In genomic region chr16:2299915-2300192, GRCh38 we compare ENCODE assay signal across 26 cellular contexts.
"Had no signal": no experiment of that assay in that cellular context is flagged by ENCODE, and none has a peak within 500 bp of the region (broad histone marks: within the 10 kb centered on the region; RNA-seq: fewer than 3 reads in every experiment).

No MANE protein-coding gene starts in this region.

- H3K4me3 ChIP-seq: body of pancreas, cardiac muscle cell, colonic mucosa had no signal

- H3K4me1 ChIP-seq: body of pancreas, colonic mucosa had no signal

- H3K36me3 Mint-ChIP-seq: activated naive CD8-positive, alpha-beta T cell had no signal

- FAIRE-seq: frontal cortex had no signal

- H3K4me3 Mint-ChIP-seq: activated B cell treated with CpG ODN at 0.5 μM for 24 hours; activated CD8-positive, alpha-beta T cell treated with anti-CD3 and anti-CD28 coated beads for 36 hours; activated naive CD8-positive, alpha-beta T cell; activated T-cell treated with anti-CD3 and anti-CD28 coated beads, Interleukin-2, amount 50 U/mL, for 4 hours; activated T-helper 17 cell treated with anti-CD3 and anti-CD28 coated beads, Interleukin-2, amount 50 U/mL, for 72 hours had no signal

- H3K4me1 Mint-ChIP-seq: activated B cell treated with CpG ODN at 0.5 μM for 24 hours; activated T-helper 17 cell treated with anti-CD3 and anti-CD28 coated beads, Interleukin-2, amount 50 U/mL, for 72 hours had no signal

- H3K36me3 ChIP-seq: cardiac muscle cell, colonic mucosa had no signal

- ATAC-seq: activated CD4-positive, CD25-positive, alpha-beta regulatory T cell treated with anti-CD3 and anti-CD28 coated beads, Interleukin-2, amount 50 U/mL, for 24 hours; activated CD8-positive, alpha-beta T cell treated with anti-CD3 and anti-CD28 coated beads for 36 hours; activated T-cell treated with anti-CD3 and anti-CD28 coated beads, Interleukin-2, amount 50 U/mL, for 4 hours; activated T-helper 17 cell treated with anti-CD3 and anti-CD28 coated beads, Interleukin-2, amount 50 U/mL, for 72 hours; body of pancreas had no signal

- H3K27ac ChIP-seq: body of pancreas, cardiac muscle cell, colonic mucosa, WERI-Rb-1 had no signal

- H3K27me3 ChIP-seq: body of pancreas, cardiac muscle cell, colonic mucosa had no signal

- H3K9me3 ChIP-seq: body of pancreas, colonic mucosa had no signal

- DNase-seq: activated B cell treated with CpG ODN at 0.5 μM for 24 hours; activated CD4-positive, alpha-beta T cell treated with anti-CD3 and anti-CD28 coated beads for 48 hours; activated CD4-positive, alpha-beta T cell treated with anti-CD3 and anti-CD28 coated beads, Interleukin-2, amount 50 U/mL, for 1 hour; activated CD4-positive, alpha-beta T cell treated with anti-CD3 and anti-CD28 coated beads, Interleukin-2, amount 50 U/mL, for 48 hours; activated CD8-positive, alpha-beta memory T cell treated with anti-CD3 and anti-CD28 coated beads for 24 hours; activated CD8-positive, alpha-beta T cell treated with anti-CD3 and anti-CD28 coated beads for 36 hours; activated effector memory CD4-positive, alpha-beta T cell treated with Interleukin-2 at 50 U/mL for 16 hours; activated gamma-delta T cell treated with Interleukin-2 at 50 U/mL for 16 hours; activated naive CD4-positive, alpha-beta T cell treated with anti-CD3 and anti-CD28 coated beads, Interleukin-2, amount 50 U/mL, for 16 hours; activated naive CD4-positive, alpha-beta T cell treated with Interleukin-2 at 50 U/mL for 16 hours; activated T-cell treated with anti-CD3 and anti-CD28 coated beads, Interleukin-2, amount 50 U/mL, for 4 hours; amniotic stem cell; body of pancreas; central memory CD4-positive, alpha-beta T cell; cerebellar nuclear complex; colonic mucosa; effector CD8-positive, alpha-beta T cell; foreskin fibroblast; head of caudate nucleus; T-helper 9 cell; WERI-Rb-1 had no signal

- H3K27ac Mint-ChIP-seq: activated B cell treated with CpG ODN at 0.5 μM for 24 hours; activated CD8-positive, alpha-beta T cell treated with anti-CD3 and anti-CD28 coated beads for 36 hours; activated naive CD8-positive, alpha-beta T cell; activated T-helper 17 cell treated with anti-CD3 and anti-CD28 coated beads, Interleukin-2, amount 50 U/mL, for 72 hours had no signal

- H3K9me3 Mint-ChIP-seq: activated B cell treated with CpG ODN at 0.5 μM for 24 hours; activated CD8-positive, alpha-beta T cell treated with anti-CD3 and anti-CD28 coated beads for 36 hours; activated T-cell treated with anti-CD3 and anti-CD28 coated beads, Interleukin-2, amount 50 U/mL, for 4 hours; activated T-helper 17 cell treated with anti-CD3 and anti-CD28 coated beads, Interleukin-2, amount 50 U/mL, for 72 hours had no signal

- H3K27me3 Mint-ChIP-seq: activated B cell treated with CpG ODN at 0.5 μM for 24 hours; activated CD8-positive, alpha-beta T cell treated with anti-CD3 and anti-CD28 coated beads for 36 hours; activated naive CD8-positive, alpha-beta T cell; activated T-helper 17 cell treated with anti-CD3 and anti-CD28 coated beads, Interleukin-2, amount 50 U/mL, for 72 hours had no signal
